In the genomic region with DNA sequence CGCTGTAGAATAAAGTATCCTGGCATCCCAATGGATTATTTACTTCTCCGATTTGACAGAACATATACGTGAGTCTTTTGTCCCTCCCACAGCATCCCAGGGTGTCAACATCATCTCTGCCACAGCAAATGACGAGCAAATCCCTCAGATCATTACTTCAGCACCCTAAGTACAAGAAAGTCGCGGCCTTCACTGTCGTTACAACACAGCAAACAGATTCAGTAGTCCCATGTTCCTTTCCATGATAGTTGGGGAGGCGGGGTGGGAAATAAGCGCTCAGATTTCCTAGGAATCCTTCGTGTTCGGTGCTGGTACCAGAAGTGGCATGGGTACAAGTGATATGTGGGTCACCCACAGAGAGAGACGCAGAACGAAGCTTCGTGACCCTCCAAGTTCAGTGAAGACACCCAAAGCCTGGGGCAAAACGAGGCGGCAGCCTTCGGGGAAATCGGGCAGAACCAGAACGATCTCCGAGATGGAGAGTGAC, we compare ENCODE assay signal across 8 cellular contexts. TPM values are rescaled to one million over a fixed set of nuclear protein-coding genes. Genes with fewer than 3 reads are reported as not detected.
A peak's percentile ranks its signal among the peaks of the same experiment; 100 is the strongest.
DNase-seq lines count a peak whose midpoint lies in the region; ATAC-seq, FAIRE-seq and TF ChIP-seq lines count a peak whose summit lies in the region.

No MANE protein-coding gene starts in this region.

- H3K4me3 ChIP-seq in GM12875 (ENCODE audit: low read depth, low read length) (peak overlapping the region; percentile 93), pancreas (peak overlapping the region; percentile 65 to 97 (median 96))

- no peaks in the 10 kb centered on the region for H3K36me3 ChIP-seq in pancreas

- H3K9me3 ChIP-seq in pancreas = no peaks in the 10 kb centered on the region

- peaks cover 0 to 6% (median 3%) of the 10 kb centered on the region in 3 donors for H3K4me1 ChIP-seq in pancreas

- H3K27me3 ChIP-seq in pancreas = no peaks in the 10 kb centered on the region

- peaks cover 0 to 7% of the 10 kb centered on the region in 2 donors for H3K36me3 Mint-ChIP-seq in activated naive CD4-positive, alpha-beta T cell treated with anti-CD3 and anti-CD28 coated beads, Interleukin-2, amount 50 U/mL, for 72 hours

- DNase-seq in A172 (ENCODE audit: low spot score) (peak; percentile 29), NCI-H69 (lab: John Stamatoyannopoulos, UW) (peak; percentile 63), head of caudate nucleus (peak in 24 of 42 donors; percentile 3 to 60 (median 26)), pancreas (no peak), NCI-H1436 (lab: John Stamatoyannopoulos, UW) (no peak)
- peak in 1 of 2 donors; percentile 29 for DNase-seq in activated naive CD4-positive, alpha-beta T cell treated with anti-CD3 and anti-CD28 coated beads, Interleukin-2, amount 50 U/mL, for 72 hours (ENCODE audit: low spot score in 2 of 2)

- H3K9me3 Mint-ChIP-seq in activated naive CD4-positive, alpha-beta T cell treated with anti-CD3 and anti-CD28 coated beads, Interleukin-2, amount 50 U/mL, for 72 hours = no peaks in the 10 kb centered on the region

- TF ChIP-seq CTCF in GM12875 (IDR thresholded peaks at IDR 0.05; ENCODE audit: borderline replicate concordance, insufficient read depth, low read depth, low read length) = no peak
- TF ChIP-seq CTCF in pancreas (IDR thresholded peaks at IDR 0.05) = no peak

- H3K27ac ChIP-seq in pancreas = peak overlapping the region; percentile 73 to 87 (median 77)

- H3K27ac Mint-ChIP-seq in activated naive CD4-positive, alpha-beta T cell treated with anti-CD3 and anti-CD28 coated beads, Interleukin-2, amount 50 U/mL, for 72 hours = peak overlapping the region; percentile 87 to 90

- no peak for FAIRE-seq in pancreas (lab: Jason Lieb, UNC)

- 1 to 2% methylated on average over 20 of the region's 20 CpGs for WGBS in pancreas, 2 donors

- intact Hi-C loops in head of caudate nucleus (cut with DNase I) = loop anchor here (5.0 to 10.0 kb wide), 2 partner anchors 183 to 215 kb away; a partner anchor contains a TSS
- intact Hi-C loops in pancreas (cut with DNase I) = loop anchor here in 1 of 3 donors (10.0 kb wide), 1 partner anchor 205 kb away; no protein-coding TSS in a partner anchor

- ATAC-seq in activated naive CD4-positive, alpha-beta T cell treated with anti-CD3 and anti-CD28 coated beads, Interleukin-2, amount 50 U/mL, for 72 hours = no peak
- peak; percentile 1 to 22 (median 4) for ATAC-seq in pancreas
- ATAC-seq in GM18511 (IDR thresholded peaks at IDR 0.05; ENCODE audit: unreplicated experiment) = no peak

RNA-seq across cellular contexts. Expression of a gene that starts 0.7 kb away (rescaled TPM):
- 7.9 and 17.0 TPM in 2 replicates for total RNA-seq in A172 (2014; rRNA removed; shearing (Covaris generic))
- total RNA-seq in activated naive CD4-positive, alpha-beta T cell treated with anti-CD3 and anti-CD28 coated beads, Interleukin-2, amount 50 U/mL, for 72 hours = 10 to 100 TPM; 13.5 to 17.1 TPM
- 1 to 10 TPM; 3.4 to 8.5 (median 5.1) TPM for total RNA-seq in pancreas
- polyA plus RNA-seq in pancreas = 1 to 10 TPM; 1.7 to 2.4 TPM

Comparison
In these comparisons a context has a peak if more than half of its experiments do, and no peak if none do; other contexts are left out.
1. DNase-seq: peak in A172 (single experiment), NCI-H69 (single experiment) and head of caudate nucleus (24 of 42); none in pancreas (0 of 6) and NCI-H1436 (single experiment).
2. ATAC-seq: peak in pancreas (4 of 4); none in activated naive CD4-positive, alpha-beta T cell treated with anti-CD3 and anti-CD28 coated beads, Interleukin-2, amount 50 U/mL, for 72 hours (0 of 2) and GM18511 (single experiment).